In genomic region chr5:57298295-57298984, GRCh38 we compare ENCODE assay signal across 8 cellular contexts.
A peak's percentile ranks its signal among the peaks of the same experiment; 100 is the strongest.
DNase-seq lines count a peak whose midpoint lies in the region; ATAC-seq and TF ChIP-seq lines count a peak whose summit lies in the region.

No MANE protein-coding gene starts in this region.

- peak; percentile 52 for DNase-seq in CD14-positive monocyte (ENCODE audit: low spot score)
- peak; percentile 6 for DNase-seq in HuH-7.5 (ENCODE audit: low spot score)
- DNase-seq in OCI-M1 (lab: John Stamatoyannopoulos, UW): peak; percentile 90
- DNase-seq in activated T-cell treated with anti-CD3 and anti-CD28 coated beads for 48 hours (ENCODE audit: low read depth): peak; percentile 64
- DNase-seq in esophagus muscularis mucosa (ENCODE audit: extremely low spot score): peak; percentile 96
- peak; percentile 77 for DNase-seq in natural killer cell
- peak; percentile 60 to 86 (median 78) for DNase-seq in stimulated activated naive CD4-positive, alpha-beta T cell (lab: John Stamatoyannopoulos, UW)

- H3K4me1 ChIP-seq in esophagus muscularis mucosa: peaks cover 5 to 12% (median 10%) of the 10 kb centered on the region in 4 donors

- H3K4me3 ChIP-seq in esophagus muscularis mucosa: peak overlapping the region in 3 of 4 donors; percentile 23 to 44 (median 33)

- WGBS in esophagus muscularis mucosa: 15% methylated on average over 6 of the region's 6 CpGs

- H3K27ac Mint-ChIP-seq in CD14-positive monocyte (peak overlapping the region in 6 of 7 donors; percentile 1 to 82 (median 75)), natural killer cell (peak overlapping the region; percentile 61 to 77)

- no peak for TF ChIP-seq POLR2A in esophagus muscularis mucosa (IDR thresholded peaks at IDR 0.05; ENCODE audit: low read depth)

- H3K9me3 ChIP-seq in esophagus muscularis mucosa: no peaks in the 10 kb centered on the region

- peak; percentile 60 for ATAC-seq in GM19452 (IDR thresholded peaks at IDR 0.05; ENCODE audit: unreplicated experiment)
- ATAC-seq in natural killer cell: peak; percentile 91 to 93 (median 92)

- intact Hi-C loops in CD14-positive monocyte (cut with micrococcal nuclease) (loop anchor here (5.0 kb wide), 1 partner anchor 1164 kb away; the partner anchor contains the start of gene PLK2 (in 2 of the 2)), esophagus muscularis mucosa (cut with DNase I) (loop anchor here (2.0 to 5.0 kb wide), 2 partner anchors 484 to 1162 kb away; partner anchors contain the start of gene PLK2), natural killer cell (cut with micrococcal nuclease) (loop anchor here (1.0 kb wide), 1 partner anchor 1162 kb away; the partner anchor contains the start of gene PLK2)

- peaks cover 14% of the 10 kb centered on the region for H3K4me1 Mint-ChIP-seq in CD14-positive monocyte
- peaks cover 9 to 10% of the 10 kb centered on the region in 2 donors for H3K4me1 Mint-ChIP-seq in natural killer cell

- TF ChIP-seq CTCF in CD14-positive monocyte (IDR thresholded peaks at IDR 0.05): peak; percentile 86
- peak; percentile 74 to 78 (median 77) for TF ChIP-seq CTCF in esophagus muscularis mucosa (IDR thresholded peaks at IDR 0.05)
- peak; percentile 60 for TF ChIP-seq CTCF in natural killer cell (IDR thresholded peaks at IDR 0.05)

- peaks cover 0 to 4% (median 2%) of the 10 kb centered on the region in 3 donors for H3K27me3 Mint-ChIP-seq in CD14-positive monocyte (ENCODE audit: low read depth in 3 of 3)
- no peaks in the 10 kb centered on the region for H3K27me3 Mint-ChIP-seq in natural killer cell (ENCODE audit: low read depth in 2 of 2)

- TF ChIP-seq EP300 in esophagus muscularis mucosa (IDR thresholded peaks at IDR 0.05): no peak

- H3K27ac ChIP-seq in esophagus muscularis mucosa (replicated peaks in 1 of 4): no peak overlapping the region

- no peaks in the 10 kb centered on the region for H3K36me3 ChIP-seq in esophagus muscularis mucosa

- H3K9me3 Mint-ChIP-seq in CD14-positive monocyte: no peaks in the 10 kb centered on the region
- no peaks in the 10 kb centered on the region for H3K9me3 Mint-ChIP-seq in natural killer cell

- H3K4me3 Mint-ChIP-seq in CD14-positive monocyte: peak overlapping the region; percentile 76 to 91
- peak overlapping the region; percentile 74 for H3K4me3 Mint-ChIP-seq in natural killer cell

- H3K36me3 Mint-ChIP-seq in CD14-positive monocyte (no peaks in the 10 kb centered on the region), natural killer cell (no peaks in the 10 kb centered on the region)

- H3K27me3 ChIP-seq in esophagus muscularis mucosa: no peaks in the 10 kb centered on the region

Comparison
In these comparisons a context has a peak if more than half of its experiments do, and no peak if none do; other contexts are left out.
1. DNase-seq: peak in every context shown above with its lines; median percentile 96 in esophagus muscularis mucosa; 90 in OCI-M1; 78 in stimulated activated naive CD4-positive, alpha-beta T cell; 77 in natural killer cell; 64 in activated T-cell treated with anti-CD3 and anti-CD28 coated beads for 48 hours; 52 in CD14-positive monocyte; 6 in HuH-7.5.